ENCODE assay signal across 9 cellular contexts in the genomic region with DNA sequence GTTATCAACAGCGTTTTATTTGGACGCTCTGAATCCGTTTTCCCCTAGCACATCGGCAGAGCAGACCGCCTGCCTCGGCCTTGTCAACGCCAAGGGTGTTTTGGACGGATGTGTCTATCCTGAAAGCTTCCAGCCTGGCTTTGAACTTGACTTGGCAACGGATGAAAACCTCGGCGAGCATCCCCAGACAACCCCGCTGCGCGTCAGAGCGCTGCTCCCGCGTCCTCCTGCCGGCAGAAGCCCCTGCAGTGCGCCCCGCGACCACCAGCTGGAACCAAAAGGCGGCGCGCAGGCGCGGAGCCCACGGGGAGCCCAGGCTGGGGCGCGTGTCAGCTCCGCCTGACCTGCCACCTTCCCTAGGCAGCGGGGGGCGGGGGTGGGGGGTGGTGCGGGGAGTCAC. TPM values are rescaled to one million over a fixed set of nuclear protein-coding genes. Genes with fewer than 3 reads are reported as not detected.
DNase-seq lines count a peak whose midpoint lies in the region; ATAC-seq and TF ChIP-seq lines count a peak whose summit lies in the region.
"Had no signal": no experiment of that assay in that cellular context is flagged by ENCODE, and none has a peak within 500 bp of the region (broad histone marks: within the 10 kb centered on the region; RNA-seq: fewer than 3 reads in every experiment).

No MANE protein-coding gene starts in this region.

- DNase-seq in NCI-H446 treated with DMSO at 0.1 percent for 48 hours (lab: John Stamatoyannopoulos, UW) (peak; percentile 1), dorsolateral prefrontal cortex (peak in 1 of 10 donors; percentile 43), kidney epithelial cell (ENCODE audit: low read depth) (no peak), osteocyte (ENCODE audit: extremely low spot score, unreplicated experiment) (no peak), KBM-7 (no peak), NOMO-1 treated with dmso at 0.1 percent for 144 hours (lab: John Stamatoyannopoulos, UW; ENCODE audit: unreplicated experiment) (no peak)
- peak; percentile 35 for DNase-seq in stimulated activated naive CD8-positive, alpha-beta T cell treated with anti-CD3 and anti-CD28 coated beads, Interleukin-15, Interleukin-2, amounts not matched to agents 100 U/mL and 50 U/mL, for 24 hours
- DNase-seq: NCI-H524 had no signal

- H3K4me3 Mint-ChIP-seq in osteocyte (ENCODE audit: unreplicated experiment): no peak overlapping the region

- TF ChIP-seq CTCF in dorsolateral prefrontal cortex (IDR thresholded peaks at IDR 0.05 in 54 of 56, conservative IDR thresholded peaks at IDR 0.05 in 2 of 56; ENCODE audit: low read depth in 1 of 56, partially characterized antibody in 56 of 56): peak in 2 of 56 donors; percentile 10 to 11
- TF ChIP-seq CTCF in kidney epithelial cell (IDR thresholded peaks at IDR 0.05; ENCODE audit: insufficient read depth, low read length, poor library complexity, severe bottlenecking): peak; percentile 21
- no peak for TF ChIP-seq CTCF in osteocyte (IDR thresholded peaks at IDR 0.05)

- intact Hi-C loops in dorsolateral prefrontal cortex (cut with DNase I): no loop called here

- H3K27ac Mint-ChIP-seq in osteocyte (ENCODE audit: unreplicated experiment): no peak overlapping the region

- peak overlapping the region in 3 of 59 donors; percentile 14 to 31 (median 30) for H3K27ac ChIP-seq in dorsolateral prefrontal cortex

- no peaks in the 10 kb centered on the region for H3K36me3 ChIP-seq in kidney epithelial cell (ENCODE audit: control insufficient read depth, insufficient read depth, low read length)

- H3K27me3 ChIP-seq in dorsolateral prefrontal cortex (no peaks in the 10 kb centered on the region), kidney epithelial cell (ENCODE audit: control insufficient read depth, insufficient read depth, low read length) (no peaks in the 10 kb centered on the region)

- peak; percentile 51 for ATAC-seq in stimulated activated naive CD8-positive, alpha-beta T cell treated with anti-CD3 and anti-CD28 coated beads, Interleukin-15, Interleukin-2, amounts not matched to agents 100 U/mL and 50 U/mL, for 24 hours
- ATAC-seq in GM19023 (IDR thresholded peaks at IDR 0.05; ENCODE audit: unreplicated experiment): no peak

- H3K9me3 Mint-ChIP-seq in osteocyte (ENCODE audit: unreplicated experiment): no peaks in the 10 kb centered on the region

- peak overlapping the region in 58 of 59 donors; percentile 19 to 69 (median 46) for H3K4me3 ChIP-seq in dorsolateral prefrontal cortex
- no peak overlapping the region for H3K4me3 ChIP-seq in kidney epithelial cell (ENCODE audit: low read depth, low read length)

- no peaks in the 10 kb centered on the region for H3K36me3 Mint-ChIP-seq in osteocyte (ENCODE audit: unreplicated experiment)

- in situ Hi-C loops in KBM-7 (cut with MboI; ENCODE audit: low pct_unique_long_range_greater_than_20kb, low sequenced_read_pairs): no loop called here

- H3K27me3 Mint-ChIP-seq in osteocyte (ENCODE audit: unreplicated experiment): peaks cover 26% of the 10 kb centered on the region

- peaks cover 3% of the 10 kb centered on the region for H3K4me1 Mint-ChIP-seq in osteocyte (ENCODE audit: unreplicated experiment)

RNA-seq across cellular contexts. Expression of gene ARL8B, which starts 26.2 kb away (rescaled TPM):
- total RNA-seq in dorsolateral prefrontal cortex (100 to 1,000 TPM in 100 of 120 experiments, 10 to 100 TPM in 20; 66.6 to 154 (median 120) TPM), kidney epithelial cell (66.1 and 69.2 TPM in 2 replicates), osteocyte (85.6 and 86.0 TPM in 2 replicates)

Comparison
In these comparisons a context has a peak if more than half of its experiments do, and no peak if none do; other contexts are left out.
1. DNase-seq: peak in NCI-H446 treated with DMSO at 0.1 percent for 48 hours (single experiment) and stimulated activated naive CD8-positive, alpha-beta T cell treated with anti-CD3 and anti-CD28 coated beads, Interleukin-15, Interleukin-2, amounts not matched to agents 100 U/mL and 50 U/mL, for 24 hours (single experiment); none in kidney epithelial cell (single experiment), osteocyte (single experiment), KBM-7 (single experiment) and NOMO-1 treated with dmso at 0.1 percent for 144 hours (single experiment).